ENCODE assay signal across 15 cellular contexts in genomic region chr4:84800256-84800655, GRCh38.
"Had no signal": no experiment of that assay in that cellular context is flagged by ENCODE, and none has a peak within 500 bp of the region (broad histone marks: within the 10 kb centered on the region; RNA-seq: fewer than 3 reads in every experiment).

No MANE protein-coding gene starts in this region.

- H3K4me3 ChIP-seq: hepatocyte, pancreas, spleen, suprapubic skin had no signal

- H3K36me3 Mint-ChIP-seq: activated CD4-positive, alpha-beta memory T cell treated with anti-CD3 and anti-CD28 coated beads for 36 hours; activated naive CD4-positive, alpha-beta T cell treated with anti-CD3 and anti-CD28 coated beads, Interleukin-2, amount 50 U/mL, for 24 hours had no signal

- H3K27ac ChIP-seq: hepatocyte, pancreas, spleen, suprapubic skin had no signal

- H3K4me3 Mint-ChIP-seq: activated CD4-positive, alpha-beta memory T cell treated with anti-CD3 and anti-CD28 coated beads for 36 hours; activated CD4-positive, alpha-beta T cell treated with anti-CD3 and anti-CD28 coated beads for 36 hours; activated naive CD4-positive, alpha-beta T cell treated with anti-CD3 and anti-CD28 coated beads, Interleukin-2, amount 50 U/mL, for 24 hours; activated T-cell treated with anti-CD3 and anti-CD28 coated beads, Interleukin-2, amount 50 U/mL, for 4 hours; central memory CD8-positive, alpha-beta T cell; stimulated activated naive CD8-positive, alpha-beta T cell treated with anti-CD3 and anti-CD28 coated beads, Interleukin-15, Interleukin-2, amounts not matched to agents 100 ng/mL and 50 ng/mL, for 24 hours; T-helper 17 cell; type B pancreatic cell had no signal

- H3K79me2 ChIP-seq: hepatocyte had no signal

- H3K9me3 Mint-ChIP-seq: activated CD4-positive, alpha-beta memory T cell treated with anti-CD3 and anti-CD28 coated beads for 36 hours; activated naive CD4-positive, alpha-beta T cell treated with anti-CD3 and anti-CD28 coated beads, Interleukin-2, amount 50 U/mL, for 24 hours; activated T-cell treated with anti-CD3 and anti-CD28 coated beads, Interleukin-2, amount 50 U/mL, for 4 hours; type B pancreatic cell had no signal

- H3K9me3 ChIP-seq: pancreas, spleen, suprapubic skin had no signal

- H3K27me3 Mint-ChIP-seq: activated CD4-positive, alpha-beta memory T cell treated with anti-CD3 and anti-CD28 coated beads for 36 hours; activated CD4-positive, alpha-beta T cell treated with anti-CD3 and anti-CD28 coated beads for 36 hours; activated naive CD4-positive, alpha-beta T cell treated with anti-CD3 and anti-CD28 coated beads, Interleukin-2, amount 50 U/mL, for 24 hours; central memory CD8-positive, alpha-beta T cell; stimulated activated naive CD8-positive, alpha-beta T cell treated with anti-CD3 and anti-CD28 coated beads, Interleukin-15, Interleukin-2, amounts not matched to agents 100 ng/mL and 50 ng/mL, for 24 hours; T-helper 17 cell; type B pancreatic cell had no signal

- H3K4me2 ChIP-seq: hepatocyte had no signal

- H3K4me1 ChIP-seq: pancreas, spleen, suprapubic skin had no signal

- DNase-seq: activated CD4-positive, alpha-beta memory T cell treated with anti-CD3 and anti-CD28 coated beads for 36 hours; activated CD4-positive, alpha-beta T cell treated with anti-CD3 and anti-CD28 coated beads for 36 hours; activated effector memory CD4-positive, alpha-beta T cell treated with anti-CD3 and anti-CD28 coated beads, Interleukin-2, amount 50 U/mL, for 16 hours; activated T-cell treated with anti-CD3 and anti-CD28 coated beads, Interleukin-2, amount 50 U/mL, for 4 hours; effector memory CD4-positive, alpha-beta T cell; pancreas; spleen; T-helper 17 cell had no signal

- ATAC-seq: activated CD4-positive, alpha-beta T cell treated with anti-CD3 and anti-CD28 coated beads for 36 hours; activated T-cell treated with anti-CD3 and anti-CD28 coated beads, Interleukin-2, amount 50 U/mL, for 4 hours; pancreas; sciatic nerve; T-helper 17 cell had no signal

- H3K4me1 Mint-ChIP-seq: activated CD4-positive, alpha-beta T cell treated with anti-CD3 and anti-CD28 coated beads for 36 hours; activated naive CD4-positive, alpha-beta T cell treated with anti-CD3 and anti-CD28 coated beads, Interleukin-2, amount 50 U/mL, for 24 hours; central memory CD8-positive, alpha-beta T cell; T-helper 17 cell had no signal

- H3K27me3 ChIP-seq: hepatocyte, pancreas, spleen, suprapubic skin had no signal

- H2AFZ ChIP-seq: hepatocyte had no signal

- H3K27ac Mint-ChIP-seq: activated CD4-positive, alpha-beta memory T cell treated with anti-CD3 and anti-CD28 coated beads for 36 hours; activated CD4-positive, alpha-beta T cell treated with anti-CD3 and anti-CD28 coated beads for 36 hours; activated naive CD4-positive, alpha-beta T cell treated with anti-CD3 and anti-CD28 coated beads, Interleukin-2, amount 50 U/mL, for 24 hours; stimulated activated naive CD8-positive, alpha-beta T cell treated with anti-CD3 and anti-CD28 coated beads, Interleukin-15, Interleukin-2, amounts not matched to agents 100 ng/mL and 50 ng/mL, for 24 hours; T-helper 17 cell; type B pancreatic cell had no signal

- FAIRE-seq: pancreas had no signal
